In the genomic region with DNA sequence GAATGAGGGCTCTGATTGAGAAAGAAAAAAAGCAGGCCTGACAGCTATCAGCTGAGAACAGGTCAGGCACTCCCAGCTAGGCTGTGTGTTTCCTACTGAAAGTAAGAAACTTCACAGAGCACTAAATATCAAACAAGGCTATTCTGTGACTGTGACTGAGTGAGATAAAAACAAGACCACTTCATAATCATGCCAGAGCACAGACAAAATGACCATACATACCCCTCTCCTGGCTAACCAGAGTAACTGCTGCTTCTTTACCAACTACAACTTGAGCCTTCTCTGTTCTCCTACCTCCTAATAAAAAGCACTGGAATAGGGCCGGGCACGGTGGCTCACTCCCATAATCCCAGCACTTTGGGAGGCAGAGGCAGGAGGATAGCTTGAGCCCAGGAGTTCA, we compare ENCODE assay signal across 10 cellular contexts. TPM values are rescaled to one million over a fixed set of nuclear protein-coding genes. Genes with fewer than 3 reads are reported as not detected.
A peak's percentile ranks its signal among the peaks of the same experiment; 100 is the strongest.
DNase-seq lines count a peak whose midpoint lies in the region; ATAC-seq, FAIRE-seq and TF ChIP-seq lines count a peak whose summit lies in the region.
"Had no signal": no experiment of that assay in that cellular context is flagged by ENCODE, and none has a peak within 500 bp of the region (broad histone marks: within the 10 kb centered on the region; RNA-seq: fewer than 3 reads in every experiment).

No MANE protein-coding gene starts in this region.

- no peak overlapping the region for H2BK120ac ChIP-seq in H1 (replicated peaks; ENCODE audit: low read depth, low read length)

- H3K4me1 ChIP-seq in H1 (replicated peaks in 1 of 4; ENCODE audit: control insufficient read depth in 3 of 4, insufficient read depth in 4 of 4, low read length in 3 of 4) = peaks cover 0 to 3% (median under 1%) of the 10 kb centered on the region in 4 experiments; a peak in 1 of 7 replicates

- H3K4ac ChIP-seq in H1 (replicated peaks; ENCODE audit: insufficient read length, low read depth, low read length) = no peak overlapping the region

- H4K91ac ChIP-seq in H1 (replicated peaks; ENCODE audit: insufficient read length, low read length) = no peak overlapping the region

- H3K36me3 ChIP-seq in H1 (ENCODE audit: control insufficient read depth in 2 of 4, insufficient read depth in 4 of 4, low read length in 3 of 4) = no peaks in the 10 kb centered on the region

- POLR2A ChIA-PET in H1 (lab: Charles Lee; ENCODE audit: partially characterized antibody) = no interaction called here

- no peak overlapping the region for H2AK5ac ChIP-seq in H1 (ENCODE audit: low read depth, low read length)

- no peaks in the 10 kb centered on the region for H3K79me1 ChIP-seq in H1 (ENCODE audit: low read depth, low read length)

- CTCF ChIA-PET in H1 (lab: Charles Lee; ENCODE audit: partially characterized antibody) = interaction anchor here (0.7 to 1.7 kb wide), 4 partner anchors 9 to 152 kb away, joined by 3 to 5 read pairs (median 3); no protein-coding TSS in a partner anchor

- no peaks in the 10 kb centered on the region for H4K20me1 ChIP-seq in H1 (replicated peaks in 1 of 2; ENCODE audit: control insufficient read depth in 1 of 2, insufficient read depth in 2 of 2, low read length in 2 of 2)

- no peak overlapping the region for H4K5ac ChIP-seq in H1 (ENCODE audit: insufficient read length, low read depth, low read length)

- no peaks in the 10 kb centered on the region for H3K36me3 Mint-ChIP-seq in activated naive CD4-positive, alpha-beta T cell treated with anti-CD3 and anti-CD28 coated beads, Interleukin-2, amount 50 U/mL, for 72 hours

- H3K23me2 ChIP-seq in H1 (ENCODE audit: low read depth, low read length) = no peaks in the 10 kb centered on the region

- H3K27ac ChIP-seq in H1 (ENCODE audit: low read depth, low read length) = no peak overlapping the region

- H3K18ac ChIP-seq in H1 (ENCODE audit: extremely low read depth, low read length) = no peak overlapping the region

- H3K9ac ChIP-seq in H1 (replicated peaks in 1 of 4; ENCODE audit: extremely low read depth in 1 of 4, low read depth in 3 of 4, low read length in 3 of 4) = no peak overlapping the region

- no peak overlapping the region for H2AFZ ChIP-seq in H1 (ENCODE audit: low read length)

- TF ChIP-seq EP300 in H1 (IDR thresholded peaks at IDR 0.05; ENCODE audit: borderline replicate concordance in 1 of 2, low read depth in 2 of 2, low read length in 2 of 2) = no peak

- no peak for DNase-seq in activated naive CD4-positive, alpha-beta T cell treated with anti-CD3 and anti-CD28 coated beads, Interleukin-2, amount 50 U/mL, for 72 hours (ENCODE audit: low spot score in 2 of 2)
- no peak for DNase-seq in activated naive CD4-positive, alpha-beta T cell (lab: John Stamatoyannopoulos, UW)
- DNase-seq in NB4 (ENCODE audit: low read depth) (peak; percentile 41), H1 (ENCODE audit: low read depth in 1 of 2, low spot score in 2 of 2) (no peak), stromal cell of bone marrow (ENCODE audit: low read depth) (peak; percentile 10), anterior cingulate cortex (lab: John Stamatoyannopoulos, UW) (no peak), NK-92 (lab: John Stamatoyannopoulos, UW; ENCODE audit: unreplicated experiment) (no peak), NCI-H2107 treated with DMSO at 0.1 percent for 48 hours (lab: John Stamatoyannopoulos, UW; ENCODE audit: unreplicated experiment) (no peak)
- DNase-seq: Calu3, NCI-H2029 had no signal

- H3K79me2 ChIP-seq in H1 (ENCODE audit: control insufficient read depth in 1 of 2, insufficient read depth in 2 of 2, low read length in 2 of 2) = no peaks in the 10 kb centered on the region

- H2BK20ac ChIP-seq in H1 (ENCODE audit: low read length) = no peak overlapping the region

- H2BK15ac ChIP-seq in H1 (ENCODE audit: low read length) = no peak overlapping the region

- H3K56ac ChIP-seq in H1 (replicated peaks; ENCODE audit: insufficient read length, low read depth, low read length) = no peak overlapping the region

- no peaks in the 10 kb centered on the region for H3K9me3 Mint-ChIP-seq in activated naive CD4-positive, alpha-beta T cell treated with anti-CD3 and anti-CD28 coated beads, Interleukin-2, amount 50 U/mL, for 72 hours

- H3K4me2 ChIP-seq in H1 (ENCODE audit: insufficient read depth in 1 of 2, low read depth in 2 of 2, low read length in 2 of 2) = no peak overlapping the region

- peak; percentile 37 to 61 for ATAC-seq in activated naive CD4-positive, alpha-beta T cell treated with anti-CD3 and anti-CD28 coated beads, Interleukin-2, amount 50 U/mL, for 72 hours

- WGBS in H1 (ENCODE audit: extremely low coverage in 1 of 2, insufficient coverage in 1 of 2, insufficient read length in 1 of 2, insufficient replicate concordance in 2 of 2, low coverage in 1 of 2, low lambda C conversion rate in 2 of 2, missing lambda C conversion rate in 1 of 2), 2 experiments = 96% methylated on average over 2 of the region's 2 CpGs; no CpG with 5 or more reads in 1 of the 2 experiments

- H3K14ac ChIP-seq in H1 (ENCODE audit: insufficient read length) = no peak overlapping the region

- no peak for FAIRE-seq in H1 (lab: Jason Lieb, UNC)

- no peak overlapping the region for H4K8ac ChIP-seq in H1 (ENCODE audit: extremely low read depth, insufficient read depth, low read length)

- H3K27ac Mint-ChIP-seq in activated naive CD4-positive, alpha-beta T cell treated with anti-CD3 and anti-CD28 coated beads, Interleukin-2, amount 50 U/mL, for 72 hours = peak overlapping the region in 1 of 2 donors; percentile 63

- TF ChIP-seq CTCF in NB4 (IDR thresholded peaks at IDR 0.05; ENCODE audit: low read depth, low read length) (no peak), H1 (IDR thresholded peaks at IDR 0.05; ENCODE audit: control extremely low read depth in 1 of 3, insufficient read depth in 1 of 3, low read depth in 1 of 3, low read length in 3 of 3) (peak in 1 of 3 experiments; percentile 43; a peak in 1 of 4 replicates)

- TF ChIP-seq POLR2A in NB4 (IDR thresholded peaks at IDR 0.05; ENCODE audit: extremely low read depth, insufficient read length) (no peak), H1 (IDR thresholded peaks at IDR 0.05; ENCODE audit: control extremely low read depth in 1 of 2, low read depth in 2 of 2, low read length in 2 of 2) (no peak)

- TF ChIP-seq RAD21 in H1 (IDR thresholded peaks at IDR 0.05 in 1 of 2, conservative IDR thresholded peaks at IDR 0.05 in 1 of 2; ENCODE audit: low read depth in 2 of 2, low read length in 2 of 2) = peak; percentile 33 to 54

- H3K9me3 ChIP-seq in H1 (ENCODE audit: insufficient read depth in 2 of 2, low read depth in 1 of 2, low read length in 1 of 2) = no peaks in the 10 kb centered on the region

- no peaks in the 10 kb centered on the region; a peak in 1 of 7 replicates for H3K27me3 ChIP-seq in H1 (replicated peaks in 1 of 4; ENCODE audit: control insufficient read depth in 3 of 4, extremely low read depth in 1 of 4, insufficient read depth in 3 of 4, low read length in 3 of 4)

- no peak overlapping the region for H3K23ac ChIP-seq in H1 (ENCODE audit: insufficient read length)

- H2BK5ac ChIP-seq in H1 (ENCODE audit: low read depth, low read length) = no peak overlapping the region

- no peak overlapping the region for H2BK12ac ChIP-seq in H1 (ENCODE audit: low read depth, low read length)

- H3K4me3 ChIP-seq in NB4 (ENCODE audit: low read depth, low read length) = no peak overlapping the region
- no peak overlapping the region for H3K4me3 ChIP-seq in H1 (ENCODE audit: extremely low read depth in 1 of 4, insufficient read depth in 2 of 4, low read depth in 3 of 4, low read length in 4 of 4)

RNA-seq across cellular contexts. Expression of a gene that starts 6.8 kb away (rescaled TPM):
- under 1 TPM in 1 of 2 donors, not detected in 1; 0.16 TPM for total RNA-seq in activated naive CD4-positive, alpha-beta T cell treated with anti-CD3 and anti-CD28 coated beads, Interleukin-2, amount 50 U/mL, for 72 hours
- 0.28 and 0.55 TPM in 2 replicates for total RNA-seq in H1 (2021; fragmentation: NEBNext Ultra II Directional; extraction: Animal tissue kit (Norgen Biotek cat#: 25700))
- 0.22 and 0.35 TPM in 2 replicates for polyA plus RNA-seq in H1 (2011; rRNA removed)
- 0.30 TPM for polyA plus RNA-seq in H1 (2011; cell fraction: cytosol; rRNA removed)
- 0.21 TPM for polyA plus RNA-seq in H1 (2011; cell fraction: nucleus; rRNA removed)
- 0.23 to 0.55 TPM (median 0.37 TPM) in 4 replicates for polyA plus RNA-seq in H1 (2012, experiment 1 of 2)
- 0.26 TPM for polyA plus RNA-seq in H1 (2012, experiment 2 of 2)
- 0.51 TPM for polyA plus RNA-seq in H1 (2013, experiment 1 of 2)
- polyA plus RNA-seq in H1 (2013, experiment 2 of 2) = 0.63 TPM
- 0.10 and 0.32 TPM in 2 replicates for polyA minus RNA-seq in H1 (2011; rRNA and poly(A)+ RNA removed)
- not detected for polyA minus RNA-seq in H1 (2011; cell fraction: cytosol; rRNA and poly(A)+ RNA removed)
- 0.30 TPM for polyA minus RNA-seq in H1 (2011; cell fraction: nucleus; rRNA and poly(A)+ RNA removed)
- total RNA-seq: Calu3 had no signal

RNA-seq across cellular contexts. Expression of a gene that starts 35.5 kb away (rescaled TPM):
- 10 to 100 TPM; 21.8 to 37.0 TPM for total RNA-seq in activated naive CD4-positive, alpha-beta T cell treated with anti-CD3 and anti-CD28 coated beads, Interleukin-2, amount 50 U/mL, for 72 hours
- 10.6 and 11.0 TPM in 2 replicates for total RNA-seq in H1 (2021; fragmentation: NEBNext Ultra II Directional; extraction: Animal tissue kit (Norgen Biotek cat#: 25700))
- 8.7 and 8.9 TPM in 2 replicates for polyA plus RNA-seq in H1 (2011; rRNA removed)
- 11.6 TPM for polyA plus RNA-seq in H1 (2011; cell fraction: cytosol; rRNA removed)
- polyA plus RNA-seq in H1 (2011; cell fraction: nucleus; rRNA removed) = 16.1 TPM
- 11.0 to 13.9 TPM (median 11.8 TPM) in 4 replicates for polyA plus RNA-seq in H1 (2012, experiment 1 of 2)
- polyA plus RNA-seq in H1 (2012, experiment 2 of 2) = 3.7 TPM
- 9.1 TPM for polyA plus RNA-seq in H1 (2013, experiment 1 of 2)
- 9.8 TPM for polyA plus RNA-seq in H1 (2013, experiment 2 of 2)
- 12.9 and 13.4 TPM in 2 replicates for polyA minus RNA-seq in H1 (2011; rRNA and poly(A)+ RNA removed)
- 4.9 TPM for polyA minus RNA-seq in H1 (2011; cell fraction: cytosol; rRNA and poly(A)+ RNA removed)
- 12.0 TPM for polyA minus RNA-seq in H1 (2011; cell fraction: nucleus; rRNA and poly(A)+ RNA removed)

RNA-seq across cellular contexts. Expression of a gene that starts 44.9 kb away (rescaled TPM):
- 10 to 100 TPM; 87.0 to 98.0 TPM for total RNA-seq in activated naive CD4-positive, alpha-beta T cell treated with anti-CD3 and anti-CD28 coated beads, Interleukin-2, amount 50 U/mL, for 72 hours
- 61.9 and 66.4 TPM in 2 replicates for total RNA-seq in H1 (2021; fragmentation: NEBNext Ultra II Directional; extraction: Animal tissue kit (Norgen Biotek cat#: 25700))
- 18.3 and 23.4 TPM in 2 replicates for polyA plus RNA-seq in H1 (2011; rRNA removed)
- polyA plus RNA-seq in H1 (2011; cell fraction: cytosol; rRNA removed) = 36.0 TPM
- 10.5 TPM for polyA plus RNA-seq in H1 (2011; cell fraction: nucleus; rRNA removed)
- polyA plus RNA-seq in H1 (2012, experiment 1 of 2) = 47.5 to 70.6 TPM (median 56.2 TPM) in 4 replicates
- 12.3 TPM for polyA plus RNA-seq in H1 (2012, experiment 2 of 2)
- polyA plus RNA-seq in H1 (2013, experiment 1 of 2) = 31.2 TPM
- polyA plus RNA-seq in H1 (2013, experiment 2 of 2) = 33.0 TPM
- 26.4 and 39.0 TPM in 2 replicates for polyA minus RNA-seq in H1 (2011; rRNA and poly(A)+ RNA removed)
- polyA minus RNA-seq in H1 (2011; cell fraction: cytosol; rRNA and poly(A)+ RNA removed) = 23.9 TPM
- 10.3 TPM for polyA minus RNA-seq in H1 (2011; cell fraction: nucleus; rRNA and poly(A)+ RNA removed)

RNA-seq across cellular contexts. Expression of a gene that starts 53.0 kb away (rescaled TPM):
- 10 to 100 TPM; 49.7 to 63.8 TPM for total RNA-seq in activated naive CD4-positive, alpha-beta T cell treated with anti-CD3 and anti-CD28 coated beads, Interleukin-2, amount 50 U/mL, for 72 hours
- total RNA-seq in H1 (2021; fragmentation: NEBNext Ultra II Directional; extraction: Animal tissue kit (Norgen Biotek cat#: 25700)) = 2.0 and 3.4 TPM in 2 replicates
- polyA plus RNA-seq in H1 (2011; rRNA removed) = 2.6 and 2.9 TPM in 2 replicates
- 3.5 TPM for polyA plus RNA-seq in H1 (2011; cell fraction: cytosol; rRNA removed)
- 11.3 TPM for polyA plus RNA-seq in H1 (2011; cell fraction: nucleus; rRNA removed)
- polyA plus RNA-seq in H1 (2012, experiment 1 of 2) = 1.8 to 3.1 TPM (median 2.6 TPM) in 4 replicates
- polyA plus RNA-seq in H1 (2012, experiment 2 of 2) = 0.12 TPM
- polyA plus RNA-seq in H1 (2013, experiment 1 of 2) = 2.2 TPM
- polyA plus RNA-seq in H1 (2013, experiment 2 of 2) = 1.5 TPM
- 6.9 and 7.9 TPM in 2 replicates for polyA minus RNA-seq in H1 (2011; rRNA and poly(A)+ RNA removed)
- polyA minus RNA-seq in H1 (2011; cell fraction: cytosol; rRNA and poly(A)+ RNA removed) = 1.5 TPM
- polyA minus RNA-seq in H1 (2011; cell fraction: nucleus; rRNA and poly(A)+ RNA removed) = 10.3 TPM

Comparison
In these comparisons a context has a peak if more than half of its experiments do, and no peak if none do; other contexts are left out.
1. DNase-seq: peak in NB4 (single experiment) and stromal cell of bone marrow (single experiment); none in activated naive CD4-positive, alpha-beta T cell treated with anti-CD3 and anti-CD28 coated beads, Interleukin-2, amount 50 U/mL, for 72 hours (0 of 2), activated naive CD4-positive, alpha-beta T cell (0 of 4), H1 (0 of 2), anterior cingulate cortex (0 of 58), NK-92 (single experiment) and NCI-H2107 treated with DMSO at 0.1 percent for 48 hours (single experiment).